8 cellular contexts compared by ENCODE assay signal in the genomic region with DNA sequence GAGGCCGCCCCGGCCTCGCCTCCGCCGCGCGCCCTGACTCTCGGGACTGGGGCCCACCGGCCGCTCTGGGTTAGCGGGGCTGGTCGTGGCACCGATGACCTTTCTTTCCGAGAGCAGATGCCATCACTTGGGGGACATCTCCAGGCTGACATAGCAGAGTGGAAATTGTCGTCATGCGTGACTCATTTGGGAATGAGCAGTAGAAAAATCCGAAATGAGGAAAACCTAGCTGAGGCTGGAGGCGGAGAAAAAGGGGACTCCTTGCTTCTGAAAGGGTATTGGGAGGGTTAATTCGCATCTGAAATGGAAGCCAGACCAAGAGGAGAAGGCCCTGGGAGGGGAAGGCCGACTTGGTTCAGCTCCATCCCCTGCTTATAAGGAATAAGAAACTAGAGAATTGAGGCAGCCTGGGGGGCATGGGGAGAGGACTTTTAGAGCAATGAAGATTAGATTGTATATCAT. TPM values are rescaled to one million over a fixed set of nuclear protein-coding genes. Genes with fewer than 3 reads are reported as not detected.
DNase-seq lines count a peak whose midpoint lies in the region; ATAC-seq and TF ChIP-seq lines count a peak whose summit lies in the region.

No MANE protein-coding gene starts in this region.

- H3K4me3 ChIP-seq in skeletal muscle tissue (ENCODE audit: low read length in 3 of 3), result peak overlapping the region in 2 of 3 donors; percentile 24 to 48

- intact Hi-C loops in activated CD4-positive, alpha-beta T cell treated with anti-CD3 and anti-CD28 coated beads, Interleukin-2, amount 10 ng/mL, durations not matched to agents 24 days and 14 days (cut with micrococcal nuclease), result loop anchor here (2.0 to 5.0 kb wide), 2 partner anchors 103 to 146 kb away; a partner anchor contains a TSS

- H3K9ac ChIP-seq in skeletal muscle tissue (ENCODE audit: low read depth in 1 of 3, low read length in 3 of 3), result no peak overlapping the region

- H3K36me3 ChIP-seq in skeletal muscle tissue (ENCODE audit: control insufficient read depth in 3 of 3, insufficient read depth in 3 of 3, low read length in 3 of 3), result no peaks in the 10 kb centered on the region

- H3K36me3 Mint-ChIP-seq in activated CD4-positive, alpha-beta T cell treated with anti-CD3 and anti-CD28 coated beads, Interleukin-2, amount 10 ng/mL, durations not matched to agents 24 days and 14 days (ENCODE audit: low read depth), result no peaks in the 10 kb centered on the region
- H3K36me3 Mint-ChIP-seq in T-helper 17 cell (ENCODE audit: low read depth) (no peaks in the 10 kb centered on the region), glutamatergic neuron (ENCODE audit: unreplicated experiment) (peaks cover 4% of the 10 kb centered on the region)

- H3K9me3 ChIP-seq in T-helper 17 cell (ENCODE audit: control insufficient read depth, low read length, poor library complexity, severe bottlenecking) (no peaks in the 10 kb centered on the region), skeletal muscle tissue (ENCODE audit: control insufficient read depth in 3 of 3, low read length in 3 of 3) (no peaks in the 10 kb centered on the region)

- ATAC-seq in T-helper 17 cell, result no peak
- no peak for ATAC-seq in HG03565 (IDR thresholded peaks at IDR 0.05; ENCODE audit: unreplicated experiment)

- H3K9me3 Mint-ChIP-seq in activated CD4-positive, alpha-beta T cell treated with anti-CD3 and anti-CD28 coated beads, Interleukin-2, amount 10 ng/mL, durations not matched to agents 24 days and 14 days, result no peaks in the 10 kb centered on the region
- H3K9me3 Mint-ChIP-seq in glutamatergic neuron (ENCODE audit: unreplicated experiment), result peaks cover 8% of the 10 kb centered on the region

- peaks cover 11% of the 10 kb centered on the region for H3K4me1 Mint-ChIP-seq in activated CD4-positive, alpha-beta T cell treated with anti-CD3 and anti-CD28 coated beads, Interleukin-2, amount 10 ng/mL, durations not matched to agents 24 days and 14 days
- H3K4me1 Mint-ChIP-seq in T-helper 17 cell (peaks cover 4% of the 10 kb centered on the region), glutamatergic neuron (ENCODE audit: low read depth, unreplicated experiment) (peaks cover 6% of the 10 kb centered on the region)

- H3K27me3 Mint-ChIP-seq in activated CD4-positive, alpha-beta T cell treated with anti-CD3 and anti-CD28 coated beads, Interleukin-2, amount 10 ng/mL, durations not matched to agents 24 days and 14 days, result peaks cover 54% of the 10 kb centered on the region
- H3K27me3 Mint-ChIP-seq in T-helper 17 cell, result peaks cover 60% of the 10 kb centered on the region
- peaks cover 15% of the 10 kb centered on the region for H3K27me3 Mint-ChIP-seq in glutamatergic neuron (ENCODE audit: unreplicated experiment)

- peaks cover 19 to 45% (median 41%) of the 10 kb centered on the region in 3 donors for H3K27me3 ChIP-seq in skeletal muscle tissue (ENCODE audit: control insufficient read depth in 3 of 3, insufficient read depth in 3 of 3, low read length in 3 of 3)

- no peak for TF ChIP-seq CTCF in glutamatergic neuron (IDR thresholded peaks at IDR 0.05; ENCODE audit: partially characterized antibody, unreplicated experiment)

- H3K27ac ChIP-seq in skeletal muscle tissue (ENCODE audit: low read depth, low read length), result no peak overlapping the region

- DNase-seq in activated CD4-positive, alpha-beta T cell treated with anti-CD3 and anti-CD28 coated beads, Interleukin-2, amount 10 ng/mL, durations not matched to agents 24 days and 14 days, result no peak
- no peak for DNase-seq in activated CD4-positive, alpha-beta T cell treated with anti-CD3 and anti-CD28 coated beads, Interleukin-2, amount 50 U/mL, for 48 hours
- DNase-seq in T-helper 17 cell (no peak), glutamatergic neuron (no peak), HK-2 (ENCODE audit: unreplicated experiment) (no peak), HuH-7.5 (ENCODE audit: low spot score) (no peak)

- H3K27ac Mint-ChIP-seq in activated CD4-positive, alpha-beta T cell treated with anti-CD3 and anti-CD28 coated beads, Interleukin-2, amount 10 ng/mL, durations not matched to agents 24 days and 14 days, result no peak overlapping the region
- H3K27ac Mint-ChIP-seq in T-helper 17 cell (no peak overlapping the region), glutamatergic neuron (ENCODE audit: unreplicated experiment) (peak overlapping the region; percentile 17)

- H3K4me1 ChIP-seq in skeletal muscle tissue (ENCODE audit: control insufficient read depth in 3 of 3, insufficient read depth in 3 of 3, low read length in 3 of 3), result peaks cover 5 to 13% (median 10%) of the 10 kb centered on the region in 3 donors

- H3K4me3 Mint-ChIP-seq in activated CD4-positive, alpha-beta T cell treated with anti-CD3 and anti-CD28 coated beads, Interleukin-2, amount 10 ng/mL, durations not matched to agents 24 days and 14 days, result peak overlapping the region; percentile 75
- peak overlapping the region; percentile 66 for H3K4me3 Mint-ChIP-seq in T-helper 17 cell
- peak overlapping the region; percentile 88 for H3K4me3 Mint-ChIP-seq in glutamatergic neuron (ENCODE audit: unreplicated experiment)

RNA-seq across cellular contexts. Expression of a gene that starts 0.4 kb away (rescaled TPM):
- total RNA-seq in activated CD4-positive, alpha-beta T cell treated with anti-CD3 and anti-CD28 coated beads, Interleukin-2, amount 10 ng/mL, durations not matched to agents 24 days and 14 days, result 0.56 and 1.1 TPM in 2 replicates
- total RNA-seq in T-helper 17 cell (10 to 100 TPM in 1 of 2 donors, 1 to 10 TPM in 1; 2.0 to 40.1 TPM), glutamatergic neuron (ENCODE audit: unreplicated experiment) (0.59 TPM), skeletal muscle tissue (0.52 TPM)
